ENCODE assay signal across 38 cellular contexts in the genomic region with DNA sequence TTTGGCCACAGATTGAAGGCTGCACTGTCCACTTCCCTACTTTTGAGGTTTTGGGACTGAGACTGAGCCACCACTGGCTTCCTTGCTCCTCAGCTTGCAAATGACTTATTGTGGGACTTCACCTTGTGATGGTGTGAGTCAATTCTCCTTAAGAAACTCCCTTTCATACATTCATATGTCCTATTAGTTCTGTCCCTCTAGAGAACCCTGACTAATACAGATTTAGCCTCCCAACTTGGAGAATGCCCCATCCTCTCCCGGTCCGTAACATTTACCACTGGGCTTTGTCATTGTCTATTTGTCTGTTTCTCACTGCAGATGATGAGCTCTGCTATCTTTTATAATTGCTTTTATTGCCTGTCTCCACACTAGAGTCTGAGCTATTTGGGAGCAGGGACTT. TPM values are rescaled to one million over a fixed set of nuclear protein-coding genes. Genes with fewer than 3 reads are reported as not detected.
"Had no signal": no experiment of that assay in that cellular context is flagged by ENCODE, and none has a peak within 500 bp of the region (broad histone marks: within the 10 kb centered on the region; RNA-seq: fewer than 3 reads in every experiment).

No MANE protein-coding gene starts in this region.

- H3K4me2 ChIP-seq: KMS-11 had no signal

- H3K36me3 ChIP-seq: MG63 had no signal

- H3K27ac ChIP-seq: KMS-11 had no signal

- H3K9me3 ChIP-seq: MG63 had no signal

- H3K4me3 ChIP-seq: MG63 had no signal

- H3K27me3 ChIP-seq: MG63 had no signal

- DNase-seq: Karpas-422, Kasumi-1, MG63, MM.1S, MV-4-11, NCI-H1048, NCI-H1092, NCI-H1092 treated with DMSO at 0.1 percent for 48 hours, NCI-H1105, NCI-H1105 treated with DMSO at 0.1 percent for 48 hours, NCI-H1417, NCI-H1417 treated with DMSO at 0.1 percent for 48 hours, NCI-H1436, NCI-H1436 treated with DMSO at 0.1 percent for 48 hours, NCI-H146, NCI-H1694, NCI-H1694 treated with DMSO at 0.1 percent for 48 hours, NCI-H187, NCI-H187 treated with DMSO at 0.1 percent for 48 hours, NCI-H1930, NCI-H2029, NCI-H2029 treated with DMSO at 0.1 percent for 48 hours, NCI-H2081, NCI-H2081 treated with DMSO at 0.1 percent for 48 hours, NCI-H2107, NCI-H2171, NCI-H2171 treated with DMSO at 0.1 percent for 48 hours, NCI-H2227 treated with DMSO at 0.1 percent for 48 hours, NCI-H226, NCI-H345, NCI-H446, NCI-H446 treated with DMSO at 0.1 percent for 48 hours, NCI-H510A had no signal

RNA-seq across cellular contexts. Expression of gene C7orf33, which starts 55.4 kb away (rescaled TPM):
- total RNA-seq: LHCN-M2, M059J, MCF 10A, NCI-H460 had no signal
